In genomic region chr3:79183496-79183895, GRCh38 we compare ENCODE assay signal across 33 cellular contexts.
"Had no signal": no experiment of that assay in that cellular context is flagged by ENCODE, and none has a peak within 500 bp of the region (broad histone marks: within the 10 kb centered on the region; RNA-seq: fewer than 3 reads in every experiment).

No MANE protein-coding gene starts in this region.

- H3K36me3 Mint-ChIP-seq: activated CD4-positive, alpha-beta memory T cell treated with anti-CD3 and anti-CD28 coated beads for 36 hours; activated naive CD4-positive, alpha-beta T cell treated with anti-CD3 and anti-CD28 coated beads, Interleukin-2, amount 50 U/mL, for 72 hours had no signal

- H3K4me1 Mint-ChIP-seq: activated B cell treated with CpG ODN at 0.5 μM for 24 hours had no signal

- H3K9me3 Mint-ChIP-seq: activated T-helper 1 cell treated with anti-CD3 and anti-CD28 coated beads, Interleukin-12 subunit alpha, Interleukin-12 subunit beta, Interleukin-2, Interleukin-4 antibody, amounts not matched to agents 30 ng/mL and 10 ng/mL and 1 ng/mL, durations not matched to agents 14 hours and 24 hours and 36 hours had no signal

- H3K27ac ChIP-seq: adrenal gland, body of pancreas, breast epithelium, PC-9, VCaP had no signal

- H3K4me1 ChIP-seq: adrenal gland, body of pancreas, breast epithelium had no signal

- H3K27me3 ChIP-seq: adrenal gland, body of pancreas, breast epithelium, MG63 had no signal

- DNase-seq: activated B cell treated with CpG ODN at 0.5 μM for 24 hours; activated CD4-positive, alpha-beta memory T cell treated with anti-CD3 and anti-CD28 coated beads for 36 hours; activated CD4-positive, alpha-beta T cell treated with anti-CD3 and anti-CD28 coated beads for 4 hours; activated CD4-positive, alpha-beta T cell treated with anti-CD3 and anti-CD28 coated beads, Interleukin-2, amount 50 U/mL, for 1 hour; activated CD4-positive, CD25-positive, alpha-beta regulatory T cell treated with anti-CD3 and anti-CD28 coated beads, Interleukin-2, amount 50 U/mL, for 72 hours; activated CD8-positive, alpha-beta memory T cell treated with anti-CD3 and anti-CD28 coated beads, Interleukin-2, amount 50 U/mL, for 4 hours; activated gamma-delta T cell treated with Interleukin-2 at 50 U/mL for 16 hours; activated naive CD4-positive, alpha-beta T cell treated with anti-CD3 and anti-CD28 coated beads for 36 hours; activated T-cell treated with anti-CD3 and anti-CD28 coated beads for 4 hours; activated T-cell treated with anti-CD3 and anti-CD28 coated beads, Interleukin-2, amount 50 U/mL, for 4 hours; adrenal gland; body of pancreas; Kasumi-1; KG1; MG63; NCI-H1048; NCI-H1105 treated with DMSO at 0.1 percent for 48 hours; NCI-H1436 treated with DMSO at 0.1 percent for 48 hours; NCI-H1694 treated with DMSO at 0.1 percent for 48 hours; NCI-H2029; NCI-H2227 treated with DMSO at 0.1 percent for 48 hours; NCI-H446; NCI-H524; PC-9; Right ventricle myocardium superior; SW 1271; T-helper 1 cell; T-helper 2 cell; T-helper 9 cell had no signal

- ATAC-seq: activated naive CD4-positive, alpha-beta T cell treated with anti-CD3 and anti-CD28 coated beads, Interleukin-2, amount 50 U/mL, for 72 hours; activated T-cell treated with anti-CD3 and anti-CD28 coated beads, Interleukin-2, amount 50 U/mL, for 4 hours; body of pancreas had no signal

- H3K4me3 Mint-ChIP-seq: activated B cell treated with CpG ODN at 0.5 μM for 24 hours; activated CD4-positive, alpha-beta memory T cell treated with anti-CD3 and anti-CD28 coated beads for 36 hours; activated naive CD4-positive, alpha-beta T cell treated with anti-CD3 and anti-CD28 coated beads for 36 hours; activated T-cell treated with anti-CD3 and anti-CD28 coated beads, Interleukin-2, amount 50 U/mL, for 4 hours; activated T-helper 1 cell treated with anti-CD3 and anti-CD28 coated beads, Interleukin-12 subunit alpha, Interleukin-12 subunit beta, Interleukin-2, Interleukin-4 antibody, amounts not matched to agents 30 ng/mL and 10 ng/mL and 1 ng/mL, durations not matched to agents 14 hours and 24 hours and 36 hours had no signal

- H3K36me3 ChIP-seq: adrenal gland, breast epithelium, MG63 had no signal

- H3K27ac Mint-ChIP-seq: activated B cell treated with CpG ODN at 0.5 μM for 24 hours; activated CD4-positive, alpha-beta memory T cell treated with anti-CD3 and anti-CD28 coated beads for 36 hours; activated naive CD4-positive, alpha-beta T cell treated with anti-CD3 and anti-CD28 coated beads for 36 hours; activated naive CD4-positive, alpha-beta T cell treated with anti-CD3 and anti-CD28 coated beads, Interleukin-2, amount 50 U/mL, for 72 hours; activated T-helper 1 cell treated with anti-CD3 and anti-CD28 coated beads, Interleukin-12 subunit alpha, Interleukin-12 subunit beta, Interleukin-2, Interleukin-4 antibody, amounts not matched to agents 30 ng/mL and 10 ng/mL and 1 ng/mL, durations not matched to agents 14 hours and 24 hours and 36 hours had no signal

- H3K9me3 ChIP-seq: adrenal gland, body of pancreas, breast epithelium, MG63 had no signal

- H3K27me3 Mint-ChIP-seq: activated B cell treated with CpG ODN at 0.5 μM for 24 hours; activated CD4-positive, alpha-beta memory T cell treated with anti-CD3 and anti-CD28 coated beads for 36 hours had no signal

- H3K4me3 ChIP-seq: adrenal gland, body of pancreas, breast epithelium, MG63, PC-9 had no signal
